ENCODE assay signal across 12 cellular contexts in genomic region chr4:57131849-57132745, GRCh38. TPM values are rescaled to one million over a fixed set of nuclear protein-coding genes. Genes with fewer than 3 reads are reported as not detected.
A peak's percentile ranks its signal among the peaks of the same experiment; 100 is the strongest.
DNase-seq lines count a peak whose midpoint lies in the region; ATAC-seq, FAIRE-seq and TF ChIP-seq lines count a peak whose summit lies in the region.
"Had no signal": no experiment of that assay in that cellular context is flagged by ENCODE, and none has a peak within 500 bp of the region (broad histone marks: within the 10 kb centered on the region; RNA-seq: fewer than 3 reads in every experiment).

No MANE protein-coding gene starts in this region.

- H4K20me1 ChIP-seq in endothelial cell of umbilical vein (replicated peaks; ENCODE audit: control insufficient read depth, extremely low read depth, insufficient read depth, low read length): no peaks in the 10 kb centered on the region

- no peak overlapping the region for H3K27ac Mint-ChIP-seq in activated CD8-positive, alpha-beta T cell treated with anti-CD3 and anti-CD28 coated beads for 36 hours
- H3K27ac Mint-ChIP-seq: activated naive CD8-positive, alpha-beta T cell treated with anti-CD3 and anti-CD28 coated beads for 36 hours had no signal

- TF ChIP-seq CTCF in endothelial cell of umbilical vein (IDR thresholded peaks at IDR 0.05; ENCODE audit: extremely low read depth in 1 of 2, insufficient read depth in 1 of 2, low read depth in 1 of 2, low read length in 2 of 2): no peak
- TF ChIP-seq CTCF in activated CD8-positive, alpha-beta T cell treated with anti-CD3 and anti-CD28 coated beads for 36 hours (IDR thresholded peaks at IDR 0.05): no peak

- peaks cover 14% of the 10 kb centered on the region for H3K4me1 ChIP-seq in endothelial cell of umbilical vein (ENCODE audit: control insufficient read depth, extremely low read depth, insufficient read depth, low read length)

- no peak overlapping the region for H3K4me3 ChIP-seq in endothelial cell of umbilical vein (replicated peaks in 1 of 3; ENCODE audit: insufficient read depth in 1 of 3, low read depth in 1 of 3, low read length in 3 of 3)
- H3K4me3 ChIP-seq: GM12878 had no signal

- H3K9me3 Mint-ChIP-seq in activated CD8-positive, alpha-beta T cell treated with anti-CD3 and anti-CD28 coated beads for 36 hours: peaks cover 7% of the 10 kb centered on the region

- no peaks in the 10 kb centered on the region for H3K36me3 Mint-ChIP-seq in activated CD8-positive, alpha-beta T cell treated with anti-CD3 and anti-CD28 coated beads for 36 hours (ENCODE audit: low read depth)

- TF ChIP-seq POLR2A in endothelial cell of umbilical vein (IDR thresholded peaks at IDR 0.05; ENCODE audit: low read depth, low read length): no peak

- DNase-seq in DMS53 (lab: John Stamatoyannopoulos, UW): peak; percentile 76
- peak; percentile 57 for DNase-seq in NCI-H446 treated with DMSO at 0.1 percent for 48 hours (lab: John Stamatoyannopoulos, UW)
- peak; percentile 90 for DNase-seq in endothelial cell of umbilical vein (ENCODE audit: low read depth, low spot score)
- DNase-seq in occipital lobe (lab: John Stamatoyannopoulos, UW): peak; percentile 36
- DNase-seq in ACHN: no peak
- DNase-seq in NCI-H128 (lab: John Stamatoyannopoulos, UW; ENCODE audit: unreplicated experiment): no peak
- DNase-seq in amniotic stem cell (lab: John Stamatoyannopoulos, UW): no peak
- DNase-seq in activated CD8-positive, alpha-beta T cell treated with anti-CD3 and anti-CD28 coated beads for 36 hours: no peak
- DNase-seq: activated naive CD8-positive, alpha-beta T cell treated with anti-CD3 and anti-CD28 coated beads for 36 hours had no signal

- POLR2A ChIA-PET in endothelial cell of umbilical vein (lab: Charles Lee): interaction anchor here (1.5 kb wide), 1 partner anchor 21 kb away, joined by 5 read pairs; the partner anchor contains the start of gene IGFBP7
- POLR2A ChIA-PET in activated CD8-positive, alpha-beta T cell treated with anti-CD3 and anti-CD28 coated beads for 36 hours (lab: Charles Lee): no interaction called here

- intact Hi-C loops in endothelial cell of umbilical vein (cut with micrococcal nuclease): no loop called here
- intact Hi-C loops in activated CD8-positive, alpha-beta T cell treated with anti-CD3 and anti-CD28 coated beads for 36 hours (cut with micrococcal nuclease): no loop called here

- no peaks in the 10 kb centered on the region for H3K4me1 Mint-ChIP-seq in activated CD8-positive, alpha-beta T cell treated with anti-CD3 and anti-CD28 coated beads for 36 hours (ENCODE audit: low read depth)
- H3K4me1 Mint-ChIP-seq: activated naive CD8-positive, alpha-beta T cell treated with anti-CD3 and anti-CD28 coated beads for 36 hours had no signal

- in situ Hi-C loops in ACHN (cut with HindIII; ENCODE audit: low pct_ligation_motif_present, low pct_unique_long_range_greater_than_20kb, low sequenced_read_pairs): no loop called here

- H3K27me3 Mint-ChIP-seq in activated CD8-positive, alpha-beta T cell treated with anti-CD3 and anti-CD28 coated beads for 36 hours: peaks cover 7% of the 10 kb centered on the region

- H3K4me2 ChIP-seq in endothelial cell of umbilical vein (ENCODE audit: insufficient read depth, low read length): no peak overlapping the region

- H2AFZ ChIP-seq in endothelial cell of umbilical vein (ENCODE audit: low read depth, low read length): no peak overlapping the region

- H3K27me3 ChIP-seq in endothelial cell of umbilical vein (ENCODE audit: control insufficient read depth in 2 of 2, insufficient read depth in 2 of 2, low read length in 2 of 2): no peaks in the 10 kb centered on the region

- H3K9me1 ChIP-seq in endothelial cell of umbilical vein (replicated peaks; ENCODE audit: control insufficient read depth, extremely low read depth, insufficient read depth, low read length): no peaks in the 10 kb centered on the region

- CTCF ChIA-PET in endothelial cell of umbilical vein (lab: Charles Lee): interaction anchor here (1.0 to 1.6 kb wide), 5 partner anchors 10 to 32 kb away, joined by 3 to 7 read pairs (median 4); no protein-coding TSS in a partner anchor
- CTCF ChIA-PET in activated CD8-positive, alpha-beta T cell treated with anti-CD3 and anti-CD28 coated beads for 36 hours (lab: Charles Lee): interaction anchor here (0.8 to 1.2 kb wide), 3 partner anchors 31 to 40 kb away, joined by 3 to 4 read pairs (median 3); no protein-coding TSS in a partner anchor

- no TSS peak for BruUV-seq in endothelial cell of umbilical vein (replicated peaks; lab: Mats Ljungman, UMichigan)

- H3K9ac ChIP-seq in endothelial cell of umbilical vein (replicated peaks; ENCODE audit: extremely low read depth, insufficient read depth, low read length): no peak overlapping the region

- peak; percentile 65 for FAIRE-seq in endothelial cell of umbilical vein (lab: Jason Lieb, UNC)
- FAIRE-seq: GM12878 had no signal

- no peak overlapping the region for H3K27ac ChIP-seq in endothelial cell of umbilical vein (ENCODE audit: insufficient read depth, low read depth, low read length)

- dilution Hi-C loops in endothelial cell of umbilical vein (cut with MboI; ENCODE audit: extremely low pct_ligation_motif_present, low sequenced_read_pairs): no loop called here

- no peak overlapping the region for H3K4me3 Mint-ChIP-seq in activated CD8-positive, alpha-beta T cell treated with anti-CD3 and anti-CD28 coated beads for 36 hours
- H3K4me3 Mint-ChIP-seq: activated naive CD8-positive, alpha-beta T cell treated with anti-CD3 and anti-CD28 coated beads for 36 hours had no signal

- no peaks in the 10 kb centered on the region for H3K79me2 ChIP-seq in endothelial cell of umbilical vein (ENCODE audit: control insufficient read depth, insufficient read depth, low read length)

- ATAC-seq in activated CD8-positive, alpha-beta T cell treated with anti-CD3 and anti-CD28 coated beads for 36 hours: no peak
- ATAC-seq: activated CD4-positive, CD25-positive, alpha-beta regulatory T cell treated with anti-CD3 and anti-CD28 coated beads, Interleukin-2, amount 50 U/mL, for 24 hours; GM12878; left lobe of liver had no signal

- H3K9me3 ChIP-seq in endothelial cell of umbilical vein (replicated peaks; ENCODE audit: control insufficient read depth, insufficient read depth, low read length): no peaks in the 10 kb centered on the region

- no peaks in the 10 kb centered on the region for H3K36me3 ChIP-seq in endothelial cell of umbilical vein (ENCODE audit: control insufficient read depth in 2 of 2, extremely low read depth in 1 of 2, insufficient read depth in 2 of 2, low read length in 2 of 2)

TF ChIP-seq in endothelial cell of umbilical vein, 7 proteins besides CTCF, POLR2A, EP300 and RAD21:
- no peak for TF ChIP-seq GATA2 (IDR thresholded peaks at IDR 0.05; ENCODE audit: insufficient read depth, insufficient read length, low read depth, low read length)
- TF ChIP-seq MAX (IDR thresholded peaks at IDR 0.05; ENCODE audit: insufficient read depth, insufficient read length): no peak
- no peak for TF ChIP-seq FOS (IDR thresholded peaks at IDR 0.05; ENCODE audit: borderline replicate concordance, insufficient read depth, low read length)
- no peak for TF ChIP-seq JUN (IDR thresholded peaks at IDR 0.05; ENCODE audit: borderline replicate concordance, insufficient read depth, insufficient read length, low read depth)
- no peak for TF ChIP-seq EZH2 (IDR thresholded peaks at IDR 0.05; ENCODE audit: borderline replicate concordance, low read depth, low read length, severe bottlenecking)
- TF ChIP-seq POLR2AphosphoS5 (IDR thresholded peaks at IDR 0.05; ENCODE audit: insufficient read depth, low read depth, low read length): no peak
- TF ChIP-seq MYC (IDR thresholded peaks at IDR 0.05; ENCODE audit: low read depth, low read length): no peak

RNA-seq across cellular contexts. Expression of gene IGFBP7, which starts 21.9 kb away (rescaled TPM):
- total RNA-seq in endothelial cell of umbilical vein: 377 and 526 TPM in 2 replicates
- 770 and 1,004 TPM in 2 replicates for polyA plus RNA-seq in endothelial cell of umbilical vein
- 668 and 889 TPM in 2 replicates for polyA plus RNA-seq in endothelial cell of umbilical vein (2011; cell fraction: cytosol; rRNA removed)
- 359 and 408 TPM in 2 replicates for polyA plus RNA-seq in endothelial cell of umbilical vein (2011; cell fraction: nucleus; rRNA removed)
- 431 and 488 TPM in 2 replicates for polyA plus RNA-seq in endothelial cell of umbilical vein (2012)
- polyA minus RNA-seq in endothelial cell of umbilical vein: 262 and 334 TPM in 2 replicates
- 3.2 TPM for polyA minus RNA-seq in endothelial cell of umbilical vein (2011; cell fraction: cytosol; rRNA and poly(A)+ RNA removed)
- 73.2 and 129 TPM in 2 replicates for polyA minus RNA-seq in endothelial cell of umbilical vein (2011; cell fraction: nucleus; rRNA and poly(A)+ RNA removed)
- total RNA-seq in occipital lobe: 27.1 TPM
- not detected for total RNA-seq in activated CD8-positive, alpha-beta T cell treated with anti-CD3 and anti-CD28 coated beads for 36 hours
- total RNA-seq: activated naive CD8-positive, alpha-beta T cell treated with anti-CD3 and anti-CD28 coated beads for 36 hours had no signal

Comparison
In these comparisons a context has a peak if more than half of its experiments do, and no peak if none do; other contexts are left out.
1. DNase-seq: peak in DMS53 (single experiment), NCI-H446 treated with DMSO at 0.1 percent for 48 hours (single experiment), endothelial cell of umbilical vein (single experiment) and occipital lobe (single experiment); none in ACHN (single experiment), NCI-H128 (single experiment), amniotic stem cell (single experiment) and activated CD8-positive, alpha-beta T cell treated with anti-CD3 and anti-CD28 coated beads for 36 hours (single experiment).
2. RNA of gene IGFBP7, which starts 21.9 kb away (total RNA-seq): 377 to 526 TPM in endothelial cell of umbilical vein and 27.1 TPM in occipital lobe (single experiment); not detected in activated CD8-positive, alpha-beta T cell treated with anti-CD3 and anti-CD28 coated beads for 36 hours; every median in the first group is over 10 times any median in the second.